24 cellular contexts compared by ENCODE assay signal in genomic region chr2:70468898-70469297, GRCh38.
"Had no signal": no experiment of that assay in that cellular context is flagged by ENCODE, and none has a peak within 500 bp of the region (broad histone marks: within the 10 kb centered on the region; RNA-seq: fewer than 3 reads in every experiment).

No MANE protein-coding gene starts in this region.

- H3K4me3 ChIP-seq: gastroesophageal sphincter, hepatocyte, ovary had no signal

- H3K27me3 ChIP-seq: hepatocyte, ovary had no signal

- DNase-seq: activated CD4-positive, alpha-beta T cell treated with anti-CD3 and anti-CD28 coated beads for 48 hours; activated CD4-positive, alpha-beta T cell treated with anti-CD3 and anti-CD28 coated beads, Interleukin-2, amount 50 U/mL, for 48 hours; activated CD8-positive, alpha-beta memory T cell treated with anti-CD3 and anti-CD28 coated beads, Interleukin-2, amount 50 U/mL, for 48 hours; activated gamma-delta T cell; activated naive CD4-positive, alpha-beta T cell treated with anti-CD3 and anti-CD28 coated beads, Interleukin-2, amount 50 U/mL, for 16 hours; activated T-cell treated with anti-CD3 and anti-CD28 coated beads, Interleukin-2, amount 50 U/mL, for 24 hours; amniotic stem cell; brain microvascular endothelial cell; caudate nucleus; left cardiac atrium; left ventricle myocardium superior; ovary; small intestine; stimulated activated CD4-positive, alpha-beta T cell treated with anti-CD3 and anti-CD28 coated beads, Interleukin-4, amount 100 ng/mL, for 24 hours; stimulated activated naive CD8-positive, alpha-beta T cell treated with anti-CD3 and anti-CD28 coated beads, Interleukin-15, amount 100 ng/mL, for 72 hours; substantia nigra; T-helper 1 cell; WERI-Rb-1 had no signal

- ATAC-seq: activated CD4-positive, CD25-positive, alpha-beta regulatory T cell treated with anti-CD3 and anti-CD28 coated beads, Interleukin-2, amount 50 U/mL, for 24 hours; gastroesophageal sphincter; left cardiac atrium; left ventricle myocardium superior; sciatic nerve; stimulated activated memory B cell treated with anti-CD40 and anti-IgM and Interleukin-4, amounts not matched to agents 10 μg/mL and 1 μg/mL and 100 μg/mL, for 72 hours; stimulated activated naive CD8-positive, alpha-beta T cell treated with anti-CD3 and anti-CD28 coated beads, Interleukin-15, amount 100 ng/mL, for 72 hours had no signal

- H3K27ac ChIP-seq: brain microvascular endothelial cell, gastroesophageal sphincter, hepatocyte, neutrophil, ovary, WERI-Rb-1 had no signal
